Comparison of ENCODE assay signal across 20 cellular contexts in genomic region chr20:23201658-23202057, GRCh38.
"Had no signal": no experiment of that assay in that cellular context is flagged by ENCODE, and none has a peak within 500 bp of the region (broad histone marks: within the 10 kb centered on the region; RNA-seq: fewer than 3 reads in every experiment).

No MANE protein-coding gene starts in this region.

- DNase-seq: effector memory CD4-positive, alpha-beta T cell; esophagus squamous epithelium; foreskin melanocyte; glutamatergic neuron; hippocampal formation; left ventricle myocardium superior; natural killer cell; occipital lobe; ovary; posterior cingulate gyrus; spleen had no signal

- H3K27ac ChIP-seq: colonic mucosa, esophagus squamous epithelium, lower lobe of right lung, ovary, psoas muscle, skin epidermis, spleen, thoracic aorta, tibial nerve, upper lobe of left lung had no signal

- H3K4me3 ChIP-seq: colonic mucosa, esophagus squamous epithelium, heart right ventricle, lower lobe of right lung, ovary, psoas muscle, skin epidermis, spleen, thoracic aorta, tibial nerve, upper lobe of left lung had no signal

- H3K9me3 ChIP-seq: colonic mucosa, esophagus squamous epithelium, heart right ventricle, lower lobe of right lung, ovary, psoas muscle, spleen, thoracic aorta, tibial nerve, upper lobe of left lung had no signal

- H3K4me1 ChIP-seq: colonic mucosa had no signal

- FAIRE-seq: urothelium cell line had no signal

- ATAC-seq: natural killer cell had no signal

- H3K27me3 ChIP-seq: colonic mucosa, esophagus squamous epithelium, heart right ventricle, ovary, tibial nerve, upper lobe of left lung had no signal

- H3K36me3 ChIP-seq: colonic mucosa, esophagus squamous epithelium, heart right ventricle, lower lobe of right lung, ovary, spleen, thoracic aorta, tibial nerve, upper lobe of left lung had no signal
